ENCODE assay signal across 1 cellular context in genomic region chr16:89243664-89244063, GRCh38.
TF ChIP-seq lines count a peak whose summit lies in the region.

No MANE protein-coding gene starts in this region.

TF ChIP-seq in HepG2, 621 proteins besides CTCF, POLR2A, EP300 and RAD21 (continued from another document):
- peak; percentile 73; the same call in 1 of the 2 replicates for TF ChIP-seq ZBTB7B (CRISPR knock-in tag; IDR thresholded peaks at IDR 0.05)
- 0 out of 2 replicates have a peak, but pooled peaks have one; percentile 5 for TF ChIP-seq ZNF572 (CRISPR knock-in tag; IDR thresholded peaks at IDR 0.05)
- TF ChIP-seq LBX2 (CRISPR knock-in tag; IDR thresholded peaks at IDR 0.05; ENCODE audit: borderline replicate concordance), result 0 out of 2 replicates have a peak, but pooled peaks have one; percentile 38
- peak; percentile 47; the same call in 1 of the 2 replicates for TF ChIP-seq ZNF788 (CRISPR knock-in tag; IDR thresholded peaks at IDR 0.05; ENCODE audit: borderline replicate concordance)
- no peak for TF ChIP-seq USF2 (IDR thresholded peaks at IDR 0.05; ENCODE audit: low read depth, low read length)
- TF ChIP-seq USF2 (CRISPR knock-in tag; IDR thresholded peaks at IDR 0.05; ENCODE audit: borderline replicate concordance), result peak; percentile 14; the same call in 1 of the 2 replicates
- 0 out of 2 replicates have a peak, but pooled peaks have one; percentile 38 for TF ChIP-seq ZNF414 (CRISPR knock-in tag; IDR thresholded peaks at IDR 0.05)
- TF ChIP-seq, protein P1, sequence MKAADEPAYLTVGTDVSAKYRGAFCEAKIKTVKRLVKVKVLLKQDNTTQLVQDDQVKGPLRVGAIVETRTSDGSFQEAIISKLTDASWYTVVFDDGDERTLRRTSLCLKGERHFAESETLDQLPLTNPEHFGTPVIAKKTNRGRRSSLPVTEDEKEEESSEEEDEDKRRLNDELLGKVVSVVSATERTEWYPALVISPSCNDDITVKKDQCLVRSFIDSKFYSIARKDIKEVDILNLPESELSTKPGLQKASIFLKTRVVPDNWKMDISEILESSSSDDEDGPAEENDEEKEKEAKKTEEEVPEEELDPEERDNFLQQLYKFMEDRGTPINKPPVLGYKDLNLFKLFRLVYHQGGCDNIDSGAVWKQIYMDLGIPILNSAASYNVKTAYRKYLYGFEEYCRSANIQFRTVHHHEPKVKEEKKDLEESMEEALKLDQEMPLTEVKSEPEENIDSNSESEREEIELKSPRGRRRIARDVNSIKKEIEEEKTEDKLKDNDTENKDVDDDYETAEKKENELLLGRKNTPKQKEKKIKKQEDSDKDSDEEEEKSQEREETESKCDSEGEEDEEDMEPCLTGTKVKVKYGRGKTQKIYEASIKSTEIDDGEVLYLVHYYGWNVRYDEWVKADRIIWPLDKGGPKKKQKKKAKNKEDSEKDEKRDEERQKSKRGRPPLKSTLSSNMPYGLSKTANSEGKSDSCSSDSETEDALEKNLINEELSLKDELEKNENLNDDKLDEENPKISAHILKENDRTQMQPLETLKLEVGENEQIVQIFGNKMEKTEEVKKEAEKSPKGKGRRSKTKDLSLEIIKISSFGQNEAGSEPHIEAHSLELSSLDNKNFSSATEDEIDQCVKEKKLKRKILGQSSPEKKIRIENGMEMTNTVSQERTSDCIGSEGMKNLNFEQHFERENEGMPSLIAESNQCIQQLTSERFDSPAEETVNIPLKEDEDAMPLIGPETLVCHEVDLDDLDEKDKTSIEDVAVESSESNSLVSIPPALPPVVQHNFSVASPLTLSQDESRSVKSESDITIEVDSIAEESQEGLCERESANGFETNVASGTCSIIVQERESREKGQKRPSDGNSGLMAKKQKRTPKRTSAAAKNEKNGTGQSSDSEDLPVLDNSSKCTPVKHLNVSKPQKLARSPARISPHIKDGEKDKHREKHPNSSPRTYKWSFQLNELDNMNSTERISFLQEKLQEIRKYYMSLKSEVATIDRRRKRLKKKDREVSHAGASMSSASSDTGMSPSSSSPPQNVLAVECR (CRISPR knock-in tag; IDR thresholded peaks at IDR 0.05; ENCODE audit: borderline replicate concordance), result peak; percentile 52; the same call in 1 of the 2 replicates
- no peak for TF ChIP-seq NR2F6 (IDR thresholded peaks at IDR 0.05)
- TF ChIP-seq NR2F6 (CRISPR knock-in tag; IDR thresholded peaks at IDR 0.05), result peak; percentile 42; the same call in 1 of the 2 replicates
- TF ChIP-seq ZNF839 (CRISPR knock-in tag; IDR thresholded peaks at IDR 0.05; ENCODE audit: borderline replicate concordance), result no peak
- TF ChIP-seq, protein P2, sequence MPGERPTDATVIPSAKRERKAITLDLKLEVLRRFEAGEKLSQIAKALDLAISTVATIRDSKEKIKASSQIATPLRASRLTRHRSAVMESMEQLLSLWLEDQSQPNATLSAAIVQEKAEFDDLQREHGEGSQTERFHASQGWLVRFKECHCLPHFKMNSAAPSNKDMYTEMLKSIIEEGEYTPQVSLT (CRISPR knock-in tag; IDR thresholded peaks at IDR 0.05; ENCODE audit: borderline replicate concordance, low read depth), result no peak
- 0 out of 2 replicates have a peak, but pooled peaks have one; percentile 7 for TF ChIP-seq HNF4G (IDR thresholded peaks at IDR 0.05; ENCODE audit: borderline replicate concordance, low read depth, low read length)
- TF ChIP-seq HNF4G (CRISPR knock-in tag; IDR thresholded peaks at IDR 0.05; ENCODE audit: borderline replicate concordance, low read depth), result no peak
- no peak for TF ChIP-seq PTBP1 (IDR thresholded peaks at IDR 0.05; ENCODE audit: low read depth, low read length, poor library complexity, severe bottlenecking)
- no peak for TF ChIP-seq PLSCR1 (CRISPR knock-in tag; IDR thresholded peaks at IDR 0.05; ENCODE audit: borderline replicate concordance)
- 0 out of 2 replicates have a peak, but pooled peaks have one; percentile 61 for TF ChIP-seq ZBTB7A (CRISPR knock-in tag; IDR thresholded peaks at IDR 0.05)
- TF ChIP-seq ZNF280D (CRISPR knock-in tag; IDR thresholded peaks at IDR 0.05), result no peak
- no peak for TF ChIP-seq ZNF878 (CRISPR knock-in tag; IDR thresholded peaks at IDR 0.05)
- 0 out of 2 replicates have a peak, but pooled peaks have one; percentile 21 for TF ChIP-seq SAP130 (CRISPR knock-in tag; IDR thresholded peaks at IDR 0.05; ENCODE audit: low read depth)
- no peak for TF ChIP-seq ZNF883 (CRISPR knock-in tag; IDR thresholded peaks at IDR 0.05; ENCODE audit: not compliant biosample characterization)
- 0 out of 2 replicates have a peak, but pooled peaks have one; percentile 52 for TF ChIP-seq ZNF772 (CRISPR knock-in tag; IDR thresholded peaks at IDR 0.05)
- peak; percentile 25; the same call in 1 of the 2 replicates for TF ChIP-seq GATAD2A (CRISPR knock-in tag; IDR thresholded peaks at IDR 0.05)
- TF ChIP-seq ZNF558 (CRISPR knock-in tag; IDR thresholded peaks at IDR 0.05; ENCODE audit: borderline replicate concordance), result peak; percentile 40; the same call in 1 of the 2 replicates
- TF ChIP-seq ZBTB1 (CRISPR knock-in tag; IDR thresholded peaks at IDR 0.05; ENCODE audit: borderline replicate concordance), result no peak
- 0 out of 2 replicates have a peak, but pooled peaks have one; percentile 43 for TF ChIP-seq ZNF451 (CRISPR knock-in tag; IDR thresholded peaks at IDR 0.05)
- TF ChIP-seq PAXIP1 (CRISPR knock-in tag; conservative IDR thresholded peaks at IDR 0.05), result peak; percentile 31; the same call in 1 of the 2 replicates
- no peak for TF ChIP-seq SP5 (CRISPR knock-in tag; IDR thresholded peaks at IDR 0.05; ENCODE audit: borderline replicate concordance, low read depth)
- no peak for TF ChIP-seq RXRA (CRISPR knock-in tag; IDR thresholded peaks at IDR 0.05)
